25 cellular contexts compared by ENCODE assay signal in genomic region chr4:37798616-37799015, GRCh38. TPM values are rescaled to one million over a fixed set of nuclear protein-coding genes. Genes with fewer than 3 reads are reported as not detected.
DNase-seq lines count a peak whose midpoint lies in the region; ATAC-seq and TF ChIP-seq lines count a peak whose summit lies in the region.
"Had no signal": no experiment of that assay in that cellular context is flagged by ENCODE, and none has a peak within 500 bp of the region (broad histone marks: within the 10 kb centered on the region; RNA-seq: fewer than 3 reads in every experiment).

No MANE protein-coding gene starts in this region.

- no peak overlapping the region for H3K4me2 ChIP-seq in GM23248 (ENCODE audit: unreplicated experiment)
- H3K4me2 ChIP-seq: BLaER1 had no signal

- H2AFZ ChIP-seq in GM23248: no peak overlapping the region

- ATAC-seq in foreskin keratinocyte (no peak), left colon (peak; percentile 16)
- ATAC-seq: GM12878 had no signal

- H3K9me2 ChIP-seq in GM23248 (ENCODE audit: insufficient read depth): no peaks in the 10 kb centered on the region

- no peaks in the 10 kb centered on the region for H3K36me3 ChIP-seq in GM23248 (ENCODE audit: low read depth)
- H3K36me3 ChIP-seq: BE2C, BLaER1 had no signal

- TF ChIP-seq CTCF in epithelial cell of esophagus (IDR thresholded peaks at IDR 0.05; ENCODE audit: insufficient read depth, low read depth, low read length, missing control alignments) (no peak), foreskin keratinocyte (conservative IDR thresholded peaks at IDR 0.05) (no peak)

- H4K20me1 ChIP-seq in GM23248 (ENCODE audit: insufficient read depth): no peaks in the 10 kb centered on the region
- H4K20me1 ChIP-seq: BLaER1 had no signal

- H3K4me3 ChIP-seq in epithelial cell of esophagus (ENCODE audit: low read length) (no peak overlapping the region), GM23248 (no peak overlapping the region)
- H3K4me3 ChIP-seq: BLaER1, GM12878 had no signal

- DNase-seq in amniotic epithelial cell (ENCODE audit: low read depth): peak; percentile 29
- DNase-seq in epithelial cell of esophagus (ENCODE audit: low read depth): peak; percentile 4
- DNase-seq in foreskin keratinocyte: peak; percentile 9 to 18
- no peak for DNase-seq in left colon
- no peak for DNase-seq in GM23248
- no peak for DNase-seq in NCI-H82 treated with DMSO at 0.1 percent for 48 hours (lab: John Stamatoyannopoulos, UW; ENCODE audit: unreplicated experiment)
- DNase-seq in NCI-H2227 (lab: John Stamatoyannopoulos, UW; ENCODE audit: unreplicated experiment): no peak
- no peak for DNase-seq in midbrain (lab: John Stamatoyannopoulos, UW)
- DNase-seq: 8988T; ACHN; BE2C; C1 segment of cervical spinal cord; CD4-positive, alpha-beta memory T cell; CD4-positive, CD25-positive, alpha-beta regulatory T cell; CD8-positive, alpha-beta memory T cell; COR-L47; DMS 273 treated with DMSO at 0.1 percent for 48 hours; DMS153; DMS53; DMS79; DND-41; EL; GDM1 had no signal

- H3K9ac ChIP-seq in GM23248: no peak overlapping the region
- H3K9ac ChIP-seq: BLaER1 had no signal

- H3K4me1 ChIP-seq in foreskin keratinocyte (no peaks in the 10 kb centered on the region), GM23248 (ENCODE audit: insufficient read depth) (no peaks in the 10 kb centered on the region)
- H3K4me1 ChIP-seq: BE2C, BLaER1 had no signal

- in situ Hi-C loops in GM23248 (cut with MboI): loop anchor here (25.0 kb wide), 1 partner anchor 336 kb away; a partner anchor contains a TSS

- H3K9me3 ChIP-seq in GM23248 (ENCODE audit: low read depth): no peaks in the 10 kb centered on the region
- H3K9me3 ChIP-seq: BE2C, BLaER1 had no signal

- H3K27ac ChIP-seq in foreskin keratinocyte (no peak overlapping the region), GM23248 (no peak overlapping the region)
- H3K27ac ChIP-seq: BLaER1 had no signal

- H3K27me3 ChIP-seq in foreskin keratinocyte (peaks cover 4% of the 10 kb centered on the region), GM23248 (replicated peaks; ENCODE audit: insufficient read depth) (no peaks in the 10 kb centered on the region)
- H3K27me3 ChIP-seq: BE2C, BLaER1 had no signal

- no peaks in the 10 kb centered on the region for H3F3A ChIP-seq in GM23248 (ENCODE audit: insufficient read depth)

- intact Hi-C loops in left colon (cut with DNase I, micrococcal nuclease): loop anchor here in 1 of 2 donors (5.0 kb wide), 1 partner anchor 191 kb away; no protein-coding TSS in a partner anchor

- H3K79me2 ChIP-seq in GM23248 (ENCODE audit: insufficient read depth): no peaks in the 10 kb centered on the region

RNA-seq across cellular contexts. Expression of gene PGM2, which starts 27.9 kb away (rescaled TPM):
- total RNA-seq in foreskin keratinocyte (27.7 and 31.1 TPM in 2 replicates), left colon (10 to 100 TPM; 28.2 to 29.8 TPM)
- polyA plus RNA-seq in foreskin keratinocyte (13.6 and 17.8 TPM in 2 replicates), GM23248 (2016; fragmentation: Nextera tagmentation; extraction: Ambion mirVana) (11.2 and 12.5 TPM in 2 replicates)
- 17.9 and 20.9 TPM in 2 replicates for total RNA-seq in GM23248 (2014; rRNA removed; shearing (Covaris generic))

Comparison
In these comparisons a context has a peak if more than half of its experiments do, and no peak if none do; other contexts are left out.
1. DNase-seq: peak in amniotic epithelial cell (single experiment), epithelial cell of esophagus (single experiment) and foreskin keratinocyte (2 of 2); none in left colon (0 of 2), GM23248 (single experiment), NCI-H82 treated with DMSO at 0.1 percent for 48 hours (single experiment), NCI-H2227 (single experiment) and midbrain (single experiment).